16 cellular contexts compared by ENCODE assay signal in genomic region chr2:86028763-86029381, GRCh38.
DNase-seq lines count a peak whose midpoint lies in the region; ATAC-seq, FAIRE-seq and TF ChIP-seq lines count a peak whose summit lies in the region.
"Had no signal": no experiment of that assay in that cellular context is flagged by ENCODE, and none has a peak within 500 bp of the region (broad histone marks: within the 10 kb centered on the region; RNA-seq: fewer than 3 reads in every experiment).

No MANE protein-coding gene starts in this region.

- H3K4me1 Mint-ChIP-seq in CD4-positive, alpha-beta T cell (ENCODE audit: low read depth) = peaks cover 2% of the 10 kb centered on the region
- peaks cover 47% of the 10 kb centered on the region for H3K4me1 Mint-ChIP-seq in dendritic cell treated with granulocyte-macrophage colony-stimulating factor and Interleukin-4, amounts not matched to agents 40 ng/mL and 50 ng/mL, for 4 days (ENCODE audit: low read depth)

- peaks cover 63% of the 10 kb centered on the region for H3K36me3 ChIP-seq in right atrium auricular region

- H3K27me3 Mint-ChIP-seq in CD4-positive, alpha-beta T cell = no peaks in the 10 kb centered on the region
- H3K27me3 Mint-ChIP-seq in dendritic cell treated with granulocyte-macrophage colony-stimulating factor and Interleukin-4, amounts not matched to agents 40 ng/mL and 50 ng/mL, for 4 days = no peaks in the 10 kb centered on the region
- H3K27me3 Mint-ChIP-seq: activated CD4-positive, alpha-beta memory T cell treated with anti-CD3 and anti-CD28 coated beads for 36 hours; activated T-helper 17 cell treated with anti-CD3 and anti-CD28 coated beads, Interleukin-2, amount 50 U/mL, for 72 hours had no signal

- intact Hi-C loops in CD4-positive, alpha-beta T cell (cut with DNase I, micrococcal nuclease) = loop anchor here in 1 of 2 experiments (5.0 kb wide), 1 partner anchor 48 kb away; no protein-coding TSS in a partner anchor
- intact Hi-C loops in dendritic cell treated with granulocyte-macrophage colony-stimulating factor and Interleukin-4, amounts not matched to agents 40 ng/mL and 50 ng/mL, for 4 days (cut with micrococcal nuclease) = loop anchor here (5.0 kb wide), 1 partner anchor 37 kb away; no protein-coding TSS in a partner anchor

- no peak for DNase-seq in CD4-positive, alpha-beta T cell
- peak; percentile 95 for DNase-seq in right atrium auricular region (ENCODE audit: low spot score)
- DNase-seq in pulmonary artery endothelial cell (ENCODE audit: low read depth, low spot score) = peak; percentile 71
- no peak for DNase-seq in stimulated activated CD4-positive, alpha-beta T cell treated with anti-CD3 and anti-CD28 coated beads, Interleukin-4, amount 100 ng/mL, for 4 hours
- DNase-seq in COLO829 (ENCODE audit: low spot score) = no peak
- no peak for DNase-seq in GM19239 (ENCODE audit: insufficient read length, low spot score)
- DNase-seq in RWPE1 (ENCODE audit: low spot score) = no peak
- DNase-seq: activated CD4-positive, alpha-beta memory T cell treated with anti-CD3 and anti-CD28 coated beads for 36 hours; effector memory CD4-positive, alpha-beta T cell; NCI-H187; SK-N-SH had no signal

- POLR2A ChIA-PET in CD4-positive, alpha-beta T cell (lab: Charles Lee) = no interaction called here
- POLR2A ChIA-PET in RWPE1 (lab: Yijun Ruan, JAX; ENCODE audit: low non-redundant PET) = no interaction called here

- ATAC-seq in CD4-positive, alpha-beta T cell (ENCODE audit: poor library complexity) = no peak
- ATAC-seq: activated T-helper 17 cell treated with anti-CD3 and anti-CD28 coated beads, Interleukin-2, amount 50 U/mL, for 72 hours; stimulated activated effector memory CD8-positive, alpha-beta T cell treated with anti-CD3 and anti-CD28 coated beads, Interleukin-12 subunit alpha, Interleukin-12 subunit beta, amount 100 ng/mL, for 72 hours had no signal

- H3K9me3 ChIP-seq in CD4-positive, alpha-beta T cell (ENCODE audit: control insufficient read depth, low read length) = no peaks in the 10 kb centered on the region
- no peaks in the 10 kb centered on the region for H3K9me3 ChIP-seq in right atrium auricular region
- H3K9me3 ChIP-seq: SK-N-SH had no signal

- H3K27ac Mint-ChIP-seq in CD4-positive, alpha-beta T cell = peak overlapping the region; percentile 64
- H3K27ac Mint-ChIP-seq in dendritic cell treated with granulocyte-macrophage colony-stimulating factor and Interleukin-4, amounts not matched to agents 40 ng/mL and 50 ng/mL, for 4 days = peak overlapping the region; percentile 23
- H3K27ac Mint-ChIP-seq: activated CD4-positive, alpha-beta memory T cell treated with anti-CD3 and anti-CD28 coated beads for 36 hours; activated T-helper 17 cell treated with anti-CD3 and anti-CD28 coated beads, Interleukin-2, amount 50 U/mL, for 72 hours had no signal

- no peak overlapping the region for H3K27ac ChIP-seq in CD4-positive, alpha-beta T cell (ENCODE audit: low read depth, low read length)
- peak overlapping the region; percentile 64 to 71 for H3K27ac ChIP-seq in right atrium auricular region
- H3K27ac ChIP-seq in RWPE1 = no peak overlapping the region; the same call in 1 of the 2 replicates

- H3K4me3 Mint-ChIP-seq in CD4-positive, alpha-beta T cell = no peak overlapping the region
- H3K4me3 Mint-ChIP-seq in dendritic cell treated with granulocyte-macrophage colony-stimulating factor and Interleukin-4, amounts not matched to agents 40 ng/mL and 50 ng/mL, for 4 days = no peak overlapping the region
- H3K4me3 Mint-ChIP-seq: activated CD4-positive, alpha-beta memory T cell treated with anti-CD3 and anti-CD28 coated beads for 36 hours; activated T-helper 17 cell treated with anti-CD3 and anti-CD28 coated beads, Interleukin-2, amount 50 U/mL, for 72 hours; stimulated activated effector memory CD8-positive, alpha-beta T cell treated with anti-CD3 and anti-CD28 coated beads, Interleukin-12 subunit alpha, Interleukin-12 subunit beta, amount 100 ng/mL, for 72 hours had no signal

- TF ChIP-seq CTCF in CD4-positive, alpha-beta T cell (IDR thresholded peaks at IDR 0.05) = no peak
- no peak for TF ChIP-seq CTCF in right atrium auricular region (IDR thresholded peaks at IDR 0.05)
- no peak for TF ChIP-seq CTCF in RWPE1 (conservative IDR thresholded peaks at IDR 0.05; ENCODE audit: low read depth)

- H3K27me3 ChIP-seq in CD4-positive, alpha-beta T cell (ENCODE audit: control insufficient read depth, insufficient read depth, low read length) = no peaks in the 10 kb centered on the region
- no peaks in the 10 kb centered on the region for H3K27me3 ChIP-seq in right atrium auricular region

- H3K4me1 ChIP-seq in right atrium auricular region = peaks cover 0 to 28% of the 10 kb centered on the region in 2 donors

- no peak overlapping the region for H3K4me3 ChIP-seq in right atrium auricular region

- no peak for FAIRE-seq in GM19239 (lab: Jason Lieb, UNC)
- FAIRE-seq: astrocyte, H1 had no signal

- no peaks in the 10 kb centered on the region for H3K9me3 Mint-ChIP-seq in CD4-positive, alpha-beta T cell
- H3K9me3 Mint-ChIP-seq in dendritic cell treated with granulocyte-macrophage colony-stimulating factor and Interleukin-4, amounts not matched to agents 40 ng/mL and 50 ng/mL, for 4 days = no peaks in the 10 kb centered on the region
- H3K9me3 Mint-ChIP-seq: activated CD4-positive, alpha-beta memory T cell treated with anti-CD3 and anti-CD28 coated beads for 36 hours; activated T-helper 17 cell treated with anti-CD3 and anti-CD28 coated beads, Interleukin-2, amount 50 U/mL, for 72 hours; stimulated activated effector memory CD8-positive, alpha-beta T cell treated with anti-CD3 and anti-CD28 coated beads, Interleukin-12 subunit alpha, Interleukin-12 subunit beta, amount 100 ng/mL, for 72 hours had no signal

- H3K36me3 Mint-ChIP-seq in CD4-positive, alpha-beta T cell (ENCODE audit: low read depth) = peaks cover 92% of the 10 kb centered on the region
- peaks cover 99% of the 10 kb centered on the region for H3K36me3 Mint-ChIP-seq in dendritic cell treated with granulocyte-macrophage colony-stimulating factor and Interleukin-4, amounts not matched to agents 40 ng/mL and 50 ng/mL, for 4 days (ENCODE audit: low read depth)

- CTCF ChIA-PET in CD4-positive, alpha-beta T cell (lab: Charles Lee) = no interaction called here
- CTCF ChIA-PET in RWPE1 (lab: Yijun Ruan, JAX) = interaction anchor here (0.7 kb wide), 2 partner anchors 40 to 151 kb away, joined by 4 to 5 read pairs; no protein-coding TSS in a partner anchor

Comparison
In these comparisons a context has a peak if more than half of its experiments do, and no peak if none do; other contexts are left out.
1. DNase-seq: peak in right atrium auricular region (single experiment) and pulmonary artery endothelial cell (single experiment); none in CD4-positive, alpha-beta T cell (0 of 10), stimulated activated CD4-positive, alpha-beta T cell treated with anti-CD3 and anti-CD28 coated beads, Interleukin-4, amount 100 ng/mL, for 4 hours (0 of 2), COLO829 (single experiment), GM19239 (single experiment) and RWPE1 (single experiment).
2. H3K27ac ChIP-seq: peak in right atrium auricular region (2 of 2); none in CD4-positive, alpha-beta T cell (single experiment) and RWPE1 (single experiment).